Comparison of ENCODE assay signal across 10 cellular contexts in the genomic region with DNA sequence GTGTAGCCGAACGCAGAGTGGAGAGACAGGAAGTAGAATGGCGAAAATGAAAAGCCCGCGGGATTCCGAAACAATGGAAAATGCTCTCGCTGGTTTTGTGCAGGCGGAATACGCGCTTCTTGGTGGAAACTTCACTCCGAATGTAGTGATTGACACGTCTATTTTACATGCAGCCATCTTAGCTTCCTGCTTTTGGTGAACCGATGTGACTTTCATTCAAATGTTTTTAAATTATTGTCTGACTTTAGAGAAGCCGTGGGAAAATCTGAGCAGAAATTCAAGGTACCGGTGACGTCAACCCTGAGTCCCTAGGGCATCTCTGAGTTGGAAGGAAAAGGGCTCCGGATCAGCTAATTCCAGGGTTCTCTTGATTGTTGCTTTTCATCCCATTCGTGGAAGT. TPM values are rescaled to one million over a fixed set of nuclear protein-coding genes. Genes with fewer than 3 reads are reported as not detected.
DNase-seq lines count a peak whose midpoint lies in the region; ATAC-seq, FAIRE-seq and TF ChIP-seq lines count a peak whose summit lies in the region.
"Had no signal": no experiment of that assay in that cellular context is flagged by ENCODE, and none has a peak within 500 bp of the region (broad histone marks: within the 10 kb centered on the region; RNA-seq: fewer than 3 reads in every experiment).

No MANE protein-coding gene starts in this region.

- TF ChIP-seq RAD21 in H1 (IDR thresholded peaks at IDR 0.05 in 1 of 2, conservative IDR thresholded peaks at IDR 0.05 in 1 of 2; ENCODE audit: low read depth in 2 of 2, low read length in 2 of 2): no peak

- no peak for TF ChIP-seq EP300 in H1 (IDR thresholded peaks at IDR 0.05; ENCODE audit: borderline replicate concordance in 1 of 2, low read depth in 2 of 2, low read length in 2 of 2)
- TF ChIP-seq EP300 in gastroesophageal sphincter (IDR thresholded peaks at IDR 0.05): no peak

- H3K36me3 ChIP-seq in Panc1 (ENCODE audit: control insufficient read depth, insufficient read depth, low read length) (no peaks in the 10 kb centered on the region), H1 (ENCODE audit: control insufficient read depth in 2 of 4, insufficient read depth in 4 of 4, low read length in 3 of 4) (no peaks in the 10 kb centered on the region), neuronal stem cell (replicated peaks in 1 of 2; ENCODE audit: control insufficient read depth in 2 of 2, insufficient read depth in 2 of 2, low read length in 2 of 2) (no peaks in the 10 kb centered on the region), gastroesophageal sphincter (no peaks in the 10 kb centered on the region)
- H3K36me3 ChIP-seq: tibial nerve had no signal

- no TSS peak for BruUV-seq in Panc1 (replicated peaks; lab: Mats Ljungman, UMichigan)

- H3K9ac ChIP-seq in H1 (replicated peaks in 1 of 4; ENCODE audit: extremely low read depth in 1 of 4, low read depth in 3 of 4, low read length in 3 of 4): peak overlapping the region; percentile 72 to 90 (median 78)
- H3K9ac ChIP-seq in neuronal stem cell (ENCODE audit: low read depth, low read length, poor library complexity): no peak overlapping the region

- no peaks in the 10 kb centered on the region for H3K79me1 ChIP-seq in H1 (ENCODE audit: low read depth, low read length)
- H3K79me1 ChIP-seq in neuronal stem cell (ENCODE audit: low read depth, low read length): no peaks in the 10 kb centered on the region

- H3K4ac ChIP-seq in H1 (replicated peaks; ENCODE audit: insufficient read length, low read depth, low read length) (no peak overlapping the region), neuronal stem cell (ENCODE audit: low read length) (no peak overlapping the region)

- peaks cover 15 to 52% (median 27%) of the 10 kb centered on the region in 3 donors for H3K27me3 Mint-ChIP-seq in immature natural killer cell (ENCODE audit: low read depth in 3 of 3)

- H3K18ac ChIP-seq in H1 (ENCODE audit: extremely low read depth, low read length) (peak overlapping the region; percentile 42), neuronal stem cell (ENCODE audit: low read length) (no peak overlapping the region)

- H2BK120ac ChIP-seq in H1 (replicated peaks; ENCODE audit: low read depth, low read length) (no peak overlapping the region), neuronal stem cell (ENCODE audit: low read depth, low read length) (no peak overlapping the region)

- peak overlapping the region; percentile 94 for H2AFZ ChIP-seq in H1 (ENCODE audit: low read length)
- peak overlapping the region; percentile 69 for H2AFZ ChIP-seq in neuronal stem cell (ENCODE audit: low read length)

- H2BK15ac ChIP-seq in H1 (ENCODE audit: low read length) (0 out of 2 replicates have a peak overlapping the region, but pooled peaks have one; percentile 20), neuronal stem cell (ENCODE audit: low read length) (no peak overlapping the region)

- peaks cover 0 to under 1% of the 10 kb centered on the region in 2 donors for H3K4me1 Mint-ChIP-seq in immature natural killer cell

- no peaks in the 10 kb centered on the region for H3K36me3 Mint-ChIP-seq in immature natural killer cell

- H2BK5ac ChIP-seq in H1 (ENCODE audit: low read depth, low read length) (peak overlapping the region; percentile 46), neuronal stem cell (ENCODE audit: low read length) (no peak overlapping the region)

- no peak overlapping the region for H3K14ac ChIP-seq in H1 (ENCODE audit: insufficient read length)
- H3K14ac ChIP-seq in neuronal stem cell (ENCODE audit: low read length): no peak overlapping the region

- TF ChIP-seq POLR2A in H1 (IDR thresholded peaks at IDR 0.05; ENCODE audit: control extremely low read depth in 1 of 2, low read depth in 2 of 2, low read length in 2 of 2) (peak in 1 of 2 experiments; percentile 73; a peak in 1 of 3 replicates), gastroesophageal sphincter (IDR thresholded peaks at IDR 0.05) (no peak)

- H2AK5ac ChIP-seq in H1 (ENCODE audit: low read depth, low read length) (no peak overlapping the region), neuronal stem cell (ENCODE audit: low read depth, low read length) (no peak overlapping the region)

- WGBS in H1 (ENCODE audit: extremely low coverage in 1 of 2, insufficient coverage in 1 of 2, insufficient read length in 1 of 2, insufficient replicate concordance in 2 of 2, low coverage in 1 of 2, low lambda C conversion rate in 2 of 2, missing lambda C conversion rate in 1 of 2), 2 experiments: 2% methylated on average over 18 of the region's 18 CpGs; no CpG with 5 or more reads in 1 of the 2 experiments
- no CpG with 5 or more reads among the region's 18 CpGs for WGBS in neuronal stem cell (ENCODE audit: extremely low coverage in 2 of 2, insufficient read length in 2 of 2, insufficient replicate concordance in 1 of 2), 2 donors
- WGBS in gastroesophageal sphincter (ENCODE audit: low coverage in 1 of 2), 2 donors: 1 to 9% methylated on average over 18 of the region's 18 CpGs

- H3K4me1 ChIP-seq in Panc1 (ENCODE audit: control insufficient read depth, insufficient read depth, low read length) (peaks cover 4% of the 10 kb centered on the region; the same call in 1 of the 2 replicates), H1 (replicated peaks in 1 of 4; ENCODE audit: control insufficient read depth in 3 of 4, insufficient read depth in 4 of 4, low read length in 3 of 4) (peaks cover 0 to 2% (median under 1%) of the 10 kb centered on the region in 4 experiments; a peak in 2 of 7 replicates), neuronal stem cell (ENCODE audit: control insufficient read depth in 2 of 2, insufficient read depth in 1 of 2, low read depth in 1 of 2, low read length in 2 of 2) (peaks cover 0 to 4% of the 10 kb centered on the region in 2 donors), gastroesophageal sphincter (no peaks in the 10 kb centered on the region)

- POLR2A ChIA-PET in Panc1 (lab: Charles Lee) (no interaction called here), H1 (lab: Charles Lee; ENCODE audit: partially characterized antibody) (interaction anchor here (0.5 to 2.1 kb wide), 7 partner anchors 11 to 127 kb away, joined by 3 to 8 read pairs (median 4); a partner anchor contains a TSS)

- no peak overlapping the region for H3K27ac Mint-ChIP-seq in immature natural killer cell

- peak overlapping the region; percentile 19 for H3K56ac ChIP-seq in H1 (replicated peaks; ENCODE audit: insufficient read length, low read depth, low read length)

- H3K23me2 ChIP-seq in H1 (ENCODE audit: low read depth, low read length): peaks cover 4% of the 10 kb centered on the region; the same call in 1 of the 2 replicates

- no peaks in the 10 kb centered on the region for H4K20me1 ChIP-seq in H1 (replicated peaks in 1 of 2; ENCODE audit: control insufficient read depth in 1 of 2, insufficient read depth in 2 of 2, low read length in 2 of 2)

- peak overlapping the region; percentile 21; the same call in 1 of the 2 replicates for H2BK12ac ChIP-seq in H1 (ENCODE audit: low read depth, low read length)
- no peak overlapping the region for H2BK12ac ChIP-seq in neuronal stem cell (ENCODE audit: low read length)

- H3K23ac ChIP-seq in H1 (ENCODE audit: insufficient read length): no peak overlapping the region
- no peak overlapping the region for H3K23ac ChIP-seq in neuronal stem cell (ENCODE audit: low read depth, low read length, poor library complexity)

- in situ Hi-C loops in Panc1 (cut with HindIII; ENCODE audit: low pct_unique_long_range_greater_than_20kb, low sequenced_read_pairs): no loop called here

- CTCF ChIA-PET in Panc1 (lab: Charles Lee) (interaction anchor here (0.6 kb wide), 1 partner anchor 156 kb away, joined by 3 read pairs; no protein-coding TSS in a partner anchor), H1 (lab: Charles Lee; ENCODE audit: partially characterized antibody) (interaction anchor here (0.6 to 1.3 kb wide), 3 partner anchors 12 to 141 kb away, joined by 3 to 4 read pairs (median 4); no protein-coding TSS in a partner anchor)

- H4K91ac ChIP-seq in H1 (replicated peaks; ENCODE audit: insufficient read length, low read length) (no peak overlapping the region), neuronal stem cell (ENCODE audit: low read depth, low read length, poor library complexity) (no peak overlapping the region)

- peaks cover 2 to 18% (median 8%) of the 10 kb centered on the region in 6 donors for H3K9me3 Mint-ChIP-seq in immature natural killer cell

- intact Hi-C loops in Panc1 (cut with micrococcal nuclease; ENCODE audit: unreplicated experiment): no loop called here

- FAIRE-seq in H1 (lab: Jason Lieb, UNC): peak; percentile 28

- H3K4me3 Mint-ChIP-seq in immature natural killer cell: no peak overlapping the region

- H3K9me3 ChIP-seq in Panc1 (ENCODE audit: control insufficient read depth, insufficient read depth, low read depth, low read length): no peaks in the 10 kb centered on the region
- no peaks in the 10 kb centered on the region for H3K9me3 ChIP-seq in H1 (ENCODE audit: insufficient read depth in 2 of 2, low read depth in 1 of 2, low read length in 1 of 2)
- peaks cover 0 to 3% of the 10 kb centered on the region in 2 donors for H3K9me3 ChIP-seq in neuronal stem cell (replicated peaks in 1 of 2; ENCODE audit: control insufficient read depth in 2 of 2, insufficient read depth in 1 of 2, low read depth in 1 of 2, low read length in 2 of 2)
- peaks cover 0 to 5% (median 0%) of the 10 kb centered on the region in 3 donors for H3K9me3 ChIP-seq in gastroesophageal sphincter

- TF ChIP-seq CTCF in GM12865 (IDR thresholded peaks at IDR 0.05; ENCODE audit: insufficient read depth, low read depth, low read length, missing control alignments): no peak
- no peak for TF ChIP-seq CTCF in Panc1 (IDR thresholded peaks at IDR 0.05)
- no peak for TF ChIP-seq CTCF in H1 (IDR thresholded peaks at IDR 0.05; ENCODE audit: control extremely low read depth in 1 of 3, insufficient read depth in 1 of 3, low read depth in 1 of 3, low read length in 3 of 3)
- no peak for TF ChIP-seq CTCF in gastroesophageal sphincter (IDR thresholded peaks at IDR 0.05)

- H3K4me3 ChIP-seq in GM12865 (ENCODE audit: low read depth, low read length) (peak overlapping the region; percentile 18), Panc1 (ENCODE audit: low read depth in 2 of 2, low read length in 2 of 2) (peak overlapping the region; percentile 51 to 65), H1 (ENCODE audit: extremely low read depth in 1 of 4, insufficient read depth in 2 of 4, low read depth in 3 of 4, low read length in 4 of 4) (peak overlapping the region; percentile 66 to 93 (median 90)), neuronal stem cell (ENCODE audit: low read length in 2 of 2) (peak overlapping the region in 1 of 2 donors; percentile 75), gastroesophageal sphincter (no peak overlapping the region)

- ATAC-seq in Panc1 (peak; percentile 72), gastroesophageal sphincter (no peak), HG02759 (IDR thresholded peaks at IDR 0.05; ENCODE audit: unreplicated experiment) (no peak)

- DNase-seq in GM12865 (ENCODE audit: low read depth): peak; percentile 3
- DNase-seq in Panc1 (ENCODE audit: low read depth, low spot score): peak; percentile 42
- no peak for DNase-seq in H1 (ENCODE audit: low read depth in 1 of 2, low spot score in 2 of 2)
- DNase-seq in neuronal stem cell (ENCODE audit: low spot score): no peak
- no peak for DNase-seq in immature natural killer cell
- DNase-seq in H4 (ENCODE audit: low spot score): no peak
- DNase-seq: KG1 had no signal

- H4K8ac ChIP-seq in H1 (ENCODE audit: extremely low read depth, insufficient read depth, low read length) (no peak overlapping the region), neuronal stem cell (ENCODE audit: low read depth, low read length) (no peak overlapping the region)

- H3K4me2 ChIP-seq in H1 (ENCODE audit: insufficient read depth in 1 of 2, low read depth in 2 of 2, low read length in 2 of 2) (peak overlapping the region; percentile 61 to 66), neuronal stem cell (ENCODE audit: insufficient read depth, low read length, poor library complexity, severe bottlenecking) (peak overlapping the region; percentile 38)

- no peak overlapping the region for H2BK20ac ChIP-seq in H1 (ENCODE audit: low read length)

- H4K5ac ChIP-seq in H1 (ENCODE audit: insufficient read length, low read depth, low read length): peak overlapping the region; percentile 28

- H3K79me2 ChIP-seq in H1 (ENCODE audit: control insufficient read depth in 1 of 2, insufficient read depth in 2 of 2, low read length in 2 of 2): no peaks in the 10 kb centered on the region

- H3K27me3 ChIP-seq in Panc1 (ENCODE audit: control insufficient read depth, insufficient read depth, low read length) (0 out of 2 replicates have a peak, but pooled peaks cover 4% of the 10 kb centered on the region), H1 (replicated peaks in 1 of 4; ENCODE audit: control insufficient read depth in 3 of 4, extremely low read depth in 1 of 4, insufficient read depth in 3 of 4, low read length in 3 of 4) (no peaks in the 10 kb centered on the region), neuronal stem cell (ENCODE audit: control insufficient read depth in 3 of 3, insufficient read depth in 3 of 3, low read depth in 1 of 3, low read length in 3 of 3) (no peaks in the 10 kb centered on the region), gastroesophageal sphincter (peaks cover 73% of the 10 kb centered on the region)

- H3K27ac ChIP-seq in Panc1 (ENCODE audit: low read length) (0 out of 2 replicates have a peak overlapping the region, but pooled peaks have one; percentile 3), H1 (ENCODE audit: low read depth, low read length) (peak overlapping the region; percentile 73), neuronal stem cell (replicated peaks; ENCODE audit: low read length) (no peak overlapping the region), gastroesophageal sphincter (no peak overlapping the region)
- H3K27ac ChIP-seq: tibial nerve had no signal

RNA-seq across cellular contexts. Expression of a gene that starts 11.4 kb away (rescaled TPM):
- not detected for total RNA-seq in Panc1 (2021; ENCODE audit: unreplicated experiment)
- not detected for polyA plus RNA-seq in Panc1 (2012; ENCODE audit: insufficient read length)
- total RNA-seq in H1 (2021; fragmentation: NEBNext Ultra II Directional; extraction: Animal tissue kit (Norgen Biotek cat#: 25700)): not detected in 2 replicates
- 0.08 TPM in 1 of 2 replicates, not detected in the other for polyA plus RNA-seq in H1 (2011; rRNA removed)
- polyA plus RNA-seq in H1 (2011; cell fraction: cytosol; rRNA removed): not detected
- 0.07 TPM for polyA plus RNA-seq in H1 (2011; cell fraction: nucleus; rRNA removed)
- polyA plus RNA-seq in H1 (2012, experiment 1 of 2): not detected in 4 replicates
- not detected for polyA plus RNA-seq in H1 (2012, experiment 2 of 2)
- 0.02 TPM for polyA plus RNA-seq in H1 (2013, experiment 1 of 2)
- polyA plus RNA-seq in H1 (2013, experiment 2 of 2): 0.04 TPM
- not detected in 2 replicates for polyA minus RNA-seq in H1 (2011; rRNA and poly(A)+ RNA removed)
- not detected for polyA minus RNA-seq in H1 (2011; cell fraction: cytosol; rRNA and poly(A)+ RNA removed)
- not detected for polyA minus RNA-seq in H1 (2011; cell fraction: nucleus; rRNA and poly(A)+ RNA removed)
- not detected for polyA plus RNA-seq in neuronal stem cell (2013, experiment 1 of 2)
- not detected for polyA plus RNA-seq in neuronal stem cell (2013, experiment 2 of 2)
- total RNA-seq in gastroesophageal sphincter: not detected
- polyA plus RNA-seq in immature natural killer cell: not detected
- total RNA-seq in H4 (2014; rRNA removed; shearing (Covaris generic)): not detected in 2 replicates
- total RNA-seq: tibial nerve had no signal

RNA-seq across cellular contexts. Expression of a gene that starts 21.5 kb away (rescaled TPM):
- total RNA-seq in Panc1 (2021; ENCODE audit: unreplicated experiment) (not detected), gastroesophageal sphincter (not detected)
- not detected for polyA plus RNA-seq in Panc1 (2012; ENCODE audit: insufficient read length)
- total RNA-seq in H1 (2021; fragmentation: NEBNext Ultra II Directional; extraction: Animal tissue kit (Norgen Biotek cat#: 25700)): not detected in 2 replicates
- polyA plus RNA-seq in H1 (2011; rRNA removed) (not detected in 2 replicates), immature natural killer cell (not detected)
- 0.06 TPM for polyA plus RNA-seq in H1 (2011; cell fraction: cytosol; rRNA removed)
- polyA plus RNA-seq in H1 (2011; cell fraction: nucleus; rRNA removed): not detected
- not detected in 4 replicates for polyA plus RNA-seq in H1 (2012, experiment 1 of 2)
- not detected for polyA plus RNA-seq in H1 (2012, experiment 2 of 2)
- not detected for polyA plus RNA-seq in H1 (2013, experiment 1 of 2)
- polyA plus RNA-seq in H1 (2013, experiment 2 of 2): not detected
- not detected in 2 replicates for polyA minus RNA-seq in H1 (2011; rRNA and poly(A)+ RNA removed)
- not detected for polyA minus RNA-seq in H1 (2011; cell fraction: cytosol; rRNA and poly(A)+ RNA removed)
- not detected for polyA minus RNA-seq in H1 (2011; cell fraction: nucleus; rRNA and poly(A)+ RNA removed)
- polyA plus RNA-seq in neuronal stem cell (2013, experiment 1 of 2): not detected
- not detected for polyA plus RNA-seq in neuronal stem cell (2013, experiment 2 of 2)
- not detected in 2 replicates for total RNA-seq in H4 (2014; rRNA removed; shearing (Covaris generic))
- total RNA-seq: tibial nerve had no signal

Comparison
In these comparisons a context has a peak if more than half of its experiments do, and no peak if none do; other contexts are left out.
1. DNase-seq: peak in GM12865 (single experiment) and Panc1 (single experiment); none in H1 (0 of 2), neuronal stem cell (single experiment), immature natural killer cell (0 of 3) and H4 (single experiment).
2. H3K4me3 ChIP-seq: peak in GM12865 (single experiment), Panc1 (2 of 2) and H1 (4 of 4); none in gastroesophageal sphincter (0 of 2).
3. H3K27ac ChIP-seq: peak in Panc1 (single experiment) and H1 (single experiment); none in neuronal stem cell (single experiment) and gastroesophageal sphincter (0 of 4).